In genomic region chr5:139649082-139649991, GRCh38 we compare ENCODE assay signal across 1 cellular context.
A peak's percentile ranks its signal among the peaks of the same experiment; 100 is the strongest.
TF ChIP-seq lines count a peak whose summit lies in the region.

No MANE protein-coding gene starts in this region.

TF ChIP-seq in K562, 482 proteins besides CTCF, POLR2A, EP300 and RAD21 (continued from another document and continues in another):
- TF ChIP-seq MITF (IDR thresholded peaks at IDR 0.05) (no peak), PML (IDR thresholded peaks at IDR 0.05; ENCODE audit: low read length) (no peak), SMAD4 (CRISPR knock-in tag; conservative IDR thresholded peaks at IDR 0.05) (peak; percentile 26; the same call in 1 of the 2 replicates), ZFX (CRISPR knock-in tag; IDR thresholded peaks at IDR 0.05) (peak; percentile 17; the same call in 1 of the 2 replicates), SIRT6 (IDR thresholded peaks at IDR 0.05; ENCODE audit: low read depth, low read length) (no peak), ZNF449 (CRISPR knock-in tag; IDR thresholded peaks at IDR 0.05) (no peak), ZBTB40 (IDR thresholded peaks at IDR 0.05) (0 out of 2 replicates have a peak, but pooled peaks have one; percentile 9), ZBTB40 (CRISPR knock-in tag; IDR thresholded peaks at IDR 0.05) (no peak), MYBL2 (IDR thresholded peaks at IDR 0.05; ENCODE audit: low read depth) (no peak), MYBL2 (CRISPR knock-in tag; IDR thresholded peaks at IDR 0.05; ENCODE audit: borderline replicate concordance) (no peak), ZNF695 (CRISPR knock-in tag; IDR thresholded peaks at IDR 0.05) (no peak), CHAMP1 (IDR thresholded peaks at IDR 0.05) (no peak), E2F3 (CRISPR knock-in tag; IDR thresholded peaks at IDR 0.05) (no peak), SRSF1 (IDR thresholded peaks at IDR 0.05; ENCODE audit: low read depth, low read length) (no peak), SPI1 (IDR thresholded peaks at IDR 0.05; ENCODE audit: borderline replicate concordance, low read depth, low read length) (no peak), CBX1 (IDR thresholded peaks at IDR 0.05; ENCODE audit: low read depth) (no peak), GTF2B (IDR thresholded peaks at IDR 0.05; ENCODE audit: extremely low read depth, insufficient read length) (no peak), ZNF274 (IDR thresholded peaks at IDR 0.05; ENCODE audit: borderline replicate concordance, low read depth, low read length) (no peak), ZBTB9 (CRISPR knock-in tag; IDR thresholded peaks at IDR 0.05) (no peak; the same call in 1 of the 2 replicates), ZNF280B (CRISPR knock-in tag; IDR thresholded peaks at IDR 0.05) (no peak), ETS2 (tag; IDR thresholded peaks at IDR 0.05; ENCODE audit: borderline replicate concordance, poor library complexity, severe bottlenecking) (no peak), JUNB (CRISPR knock-in tag; conservative IDR thresholded peaks at IDR 0.05) (no peak), PRDM10 (IDR thresholded peaks at IDR 0.05; ENCODE audit: partially characterized antibody) (no peak), ZBTB34 (CRISPR knock-in tag; IDR thresholded peaks at IDR 0.05) (no peak), SUPT5H (IDR thresholded peaks at IDR 0.05) (no peak), HINFP (tag; conservative IDR thresholded peaks at IDR 0.05; ENCODE audit: low read depth) (no peak), CSDE1 (IDR thresholded peaks at IDR 0.05) (no peak), PRMT5 (CRISPR knock-in tag; IDR thresholded peaks at IDR 0.05) (no peak), TEAD4 (IDR thresholded peaks at IDR 0.05; ENCODE audit: low read length) (no peak), TEAD4 (CRISPR knock-in tag; IDR thresholded peaks at IDR 0.05; ENCODE audit: borderline replicate concordance) (no peak)
